In genomic region chr7:114959931-114960330, GRCh38 we compare ENCODE assay signal across 10 cellular contexts. TPM values are rescaled to one million over a fixed set of nuclear protein-coding genes. Genes with fewer than 3 reads are reported as not detected.
A peak's percentile ranks its signal among the peaks of the same experiment; 100 is the strongest.
DNase-seq lines count a peak whose midpoint lies in the region; ATAC-seq lines count a peak whose summit lies in the region.
"Had no signal": no experiment of that assay in that cellular context is flagged by ENCODE, and none has a peak within 500 bp of the region (broad histone marks: within the 10 kb centered on the region; RNA-seq: fewer than 3 reads in every experiment).

No MANE protein-coding gene starts in this region.

- DNase-seq in SIG-M5 (lab: John Stamatoyannopoulos, UW) = no peak
- no peak for DNase-seq in SKM-1 (lab: John Stamatoyannopoulos, UW; ENCODE audit: unreplicated experiment)
- DNase-seq in RPMI8226 = no peak
- no peak for DNase-seq in left lobe of liver (ENCODE audit: low spot score)
- DNase-seq: activated naive CD4-positive, alpha-beta T cell treated with Interleukin-2 at 50 U/mL for 16 hours; NCI-H2227 treated with DMSO at 0.1 percent for 48 hours had no signal

- ATAC-seq in GM18511 (IDR thresholded peaks at IDR 0.05; ENCODE audit: unreplicated experiment) (peak; percentile 81), GM21381 (IDR thresholded peaks at IDR 0.05; ENCODE audit: unreplicated experiment) (peak; percentile 69), HG03135 (IDR thresholded peaks at IDR 0.05; ENCODE audit: unreplicated experiment) (peak; percentile 55), esophagus mucosa (peak; percentile 89), left lobe of liver (no peak)

RNA-seq across cellular contexts. Expression of gene MDFIC, which starts 38.0 kb away (rescaled TPM):
- total RNA-seq in esophagus mucosa (23.2 TPM), left lobe of liver (8.0 TPM)
